8 cellular contexts compared by ENCODE assay signal in the genomic region with DNA sequence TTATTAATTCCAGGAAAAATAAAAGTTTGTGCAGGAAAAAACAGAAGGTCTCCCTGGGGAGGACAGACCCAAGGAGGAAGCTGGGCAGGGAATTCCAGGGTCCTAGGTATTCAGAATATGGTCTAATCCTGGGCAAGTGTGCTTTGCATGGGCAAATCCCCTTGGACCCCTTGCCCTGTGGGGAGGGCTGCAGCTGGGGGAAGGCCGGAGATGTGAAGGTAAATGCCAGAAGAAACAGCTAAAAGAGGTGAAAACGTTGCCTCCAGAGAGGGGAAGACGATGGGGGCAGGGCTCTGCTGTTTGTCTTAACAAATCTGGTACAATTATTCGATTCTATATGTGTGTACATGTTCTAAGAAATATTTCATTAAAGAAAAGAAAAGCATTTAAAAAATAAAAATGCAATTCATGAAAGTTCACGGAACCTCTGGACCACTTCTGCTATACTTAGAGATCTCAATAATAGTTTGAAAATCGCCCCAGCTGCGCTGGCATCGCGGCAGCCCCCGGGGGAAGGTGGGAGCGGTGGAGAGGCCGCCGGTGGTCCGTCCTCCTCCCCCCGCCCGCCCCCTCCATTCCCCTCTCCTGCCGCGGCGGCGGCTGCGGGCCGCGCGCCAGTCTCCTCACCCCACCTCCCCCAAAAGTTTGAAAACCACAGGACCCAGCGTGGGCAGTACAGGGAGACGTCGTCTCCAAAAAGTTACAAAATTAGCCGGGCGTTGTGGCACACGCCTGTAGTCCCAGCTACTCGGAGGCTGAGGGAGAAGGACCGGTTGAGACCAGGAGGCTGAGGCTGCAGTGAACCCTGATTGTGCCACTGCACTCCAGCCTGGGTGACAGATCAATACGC. TPM values are rescaled to one million over a fixed set of nuclear protein-coding genes. Genes with fewer than 3 reads are reported as not detected.
DNase-seq lines count a peak whose midpoint lies in the region; ATAC-seq and TF ChIP-seq lines count a peak whose summit lies in the region.

No MANE protein-coding gene starts in this region.

- H3K4me2 ChIP-seq in mammary epithelial cell (ENCODE audit: insufficient read depth, low read depth, low read length): peak overlapping the region; percentile 96

- peaks cover 19% of the 10 kb centered on the region for H3K4me1 ChIP-seq in CD4-positive, CD25-positive, alpha-beta regulatory T cell (ENCODE audit: control insufficient read depth, insufficient read depth, low read length, poor library complexity, severe bottlenecking)
- H3K4me1 ChIP-seq in mammary epithelial cell (ENCODE audit: insufficient read depth, low read length) (peaks cover 57% of the 10 kb centered on the region), muscle layer of duodenum (ENCODE audit: control insufficient read depth in 1 of 2, insufficient read depth in 2 of 2, low read length in 2 of 2) (peaks cover 0 to 17% of the 10 kb centered on the region in 2 donors)

- ATAC-seq in CD4-positive, CD25-positive, alpha-beta regulatory T cell (ENCODE audit: low read depth in 2 of 2): no peak
- ATAC-seq in HG03139 (IDR thresholded peaks at IDR 0.05; ENCODE audit: unreplicated experiment) (peak; percentile 19), HG03565 (IDR thresholded peaks at IDR 0.05; ENCODE audit: unreplicated experiment) (no peak)

- no peaks in the 10 kb centered on the region for H4K20me1 ChIP-seq in mammary epithelial cell (ENCODE audit: insufficient read depth, low read length)

- H3K36me3 ChIP-seq in CD4-positive, CD25-positive, alpha-beta regulatory T cell (ENCODE audit: control insufficient read depth, insufficient read depth, low read length): no peaks in the 10 kb centered on the region
- no peaks in the 10 kb centered on the region for H3K36me3 ChIP-seq in mammary epithelial cell (ENCODE audit: insufficient read depth, low read length)
- H3K36me3 ChIP-seq in muscle layer of duodenum (ENCODE audit: control insufficient read depth in 1 of 2, insufficient read depth in 2 of 2, low read length in 2 of 2): no peaks in the 10 kb centered on the region

- peaks cover 0 to 1% (median 0%) of the 10 kb centered on the region in 7 donors for H3K9me3 Mint-ChIP-seq in CD4-positive, CD25-positive, alpha-beta regulatory T cell

- WGBS in mammary epithelial cell (ENCODE audit: low coverage, missing lambda C conversion rate): 16% methylated on average over 9 of the region's 33 CpGs

- CTCF ChIA-PET in mammary epithelial cell (lab: Charles Lee; ENCODE audit: low non-redundant PET): no interaction called here

- H3K27ac ChIP-seq in CD4-positive, CD25-positive, alpha-beta regulatory T cell (ENCODE audit: insufficient read depth, low read length, poor library complexity, severe bottlenecking): peak overlapping the region; percentile 78
- H3K27ac ChIP-seq in mammary epithelial cell (ENCODE audit: insufficient read depth, low read depth, low read length) (peak overlapping the region; percentile 72), muscle layer of duodenum (ENCODE audit: low read length) (peak overlapping the region; percentile 67)

- H3K4me3 ChIP-seq in CD4-positive, CD25-positive, alpha-beta regulatory T cell (ENCODE audit: low read depth, low read length): peak overlapping the region; percentile 83
- H3K4me3 ChIP-seq in mammary epithelial cell (replicated peaks in 1 of 3; ENCODE audit: insufficient read depth in 1 of 3, low read depth in 2 of 3, low read length in 3 of 3) (peak overlapping the region; percentile 57 to 74 (median 58)), muscle layer of duodenum (ENCODE audit: low read depth in 1 of 2, low read length in 2 of 2) (peak overlapping the region; percentile 70 to 73)

- TF ChIP-seq CTCF in mammary epithelial cell (conservative IDR thresholded peaks at IDR 0.05 in 1 of 2, IDR thresholded peaks at IDR 0.05 in 1 of 2; ENCODE audit: extremely low read depth in 1 of 2, insufficient read depth in 1 of 2, low read depth in 1 of 2, low read length in 2 of 2): no peak
- TF ChIP-seq CTCF in GM10266 (IDR thresholded peaks at IDR 0.05; ENCODE audit: control insufficient read depth, insufficient read depth, low read depth, missing control alignments): no peak

- dilution Hi-C loops in mammary epithelial cell (cut with HindIII; ENCODE audit: low sequenced_read_pairs): loop anchor here (10.0 kb wide), 1 partner anchor 93 kb away; no protein-coding TSS in a partner anchor

- no TSS peak for BruUV-seq in mammary epithelial cell (replicated peaks; lab: Mats Ljungman, UMichigan)

- H3K27me3 Mint-ChIP-seq in CD4-positive, CD25-positive, alpha-beta regulatory T cell: peaks cover 40% of the 10 kb centered on the region

- H3K4me1 Mint-ChIP-seq in CD4-positive, CD25-positive, alpha-beta regulatory T cell: peaks cover 10 to 34% (median 21%) of the 10 kb centered on the region in 4 donors

- peak overlapping the region; percentile 85 to 95 (median 92) for H3K27ac Mint-ChIP-seq in CD4-positive, CD25-positive, alpha-beta regulatory T cell

- no peaks in the 10 kb centered on the region for H3K9me3 ChIP-seq in CD4-positive, CD25-positive, alpha-beta regulatory T cell (ENCODE audit: control insufficient read depth in 2 of 2, low read length in 2 of 2)
- H3K9me3 ChIP-seq in mammary epithelial cell (replicated peaks; ENCODE audit: insufficient read depth, low read length) (peaks cover 2% of the 10 kb centered on the region), muscle layer of duodenum (ENCODE audit: control insufficient read depth in 1 of 2, low read length in 2 of 2) (no peaks in the 10 kb centered on the region)

- peaks cover 8% of the 10 kb centered on the region for H3K79me2 ChIP-seq in mammary epithelial cell (ENCODE audit: insufficient read depth, low read length)

- peak overlapping the region; percentile 86 for H2AFZ ChIP-seq in mammary epithelial cell (ENCODE audit: low read depth, low read length)

- no peak for DNase-seq in CD4-positive, CD25-positive, alpha-beta regulatory T cell
- no peak for DNase-seq in mammary epithelial cell
- no peak for DNase-seq in LoVo (ENCODE audit: low spot score)
- no peak for DNase-seq in NCI-H2029 (lab: John Stamatoyannopoulos, UW)
- no peak for DNase-seq in GM10266 (ENCODE audit: extremely low spot score)

- H3K36me3 Mint-ChIP-seq in CD4-positive, CD25-positive, alpha-beta regulatory T cell: no peaks in the 10 kb centered on the region

- peak overlapping the region; percentile 62 for H3K9ac ChIP-seq in mammary epithelial cell (ENCODE audit: insufficient read depth, low read length)

- H3K27me3 ChIP-seq in CD4-positive, CD25-positive, alpha-beta regulatory T cell (ENCODE audit: control insufficient read depth, insufficient read depth, low read length): peaks cover 14% of the 10 kb centered on the region
- no peaks in the 10 kb centered on the region for H3K27me3 ChIP-seq in mammary epithelial cell (ENCODE audit: insufficient read depth, low read length)
- no peaks in the 10 kb centered on the region for H3K27me3 ChIP-seq in muscle layer of duodenum (ENCODE audit: low read depth, low read length)

- peak overlapping the region; percentile 91 to 96 (median 92) for H3K4me3 Mint-ChIP-seq in CD4-positive, CD25-positive, alpha-beta regulatory T cell

- intact Hi-C loops in mammary epithelial cell (cut with micrococcal nuclease): loop anchor here (5.0 kb wide), 1 partner anchor 255 kb away; a partner anchor contains a TSS

- in situ Hi-C loops in mammary epithelial cell (cut with MboI; ENCODE audit: low sequenced_read_pairs in 2 of 2): no loop called here

RNA-seq across cellular contexts. Expression of a gene that starts 1.5 kb away (rescaled TPM):
- total RNA-seq in CD4-positive, CD25-positive, alpha-beta regulatory T cell: 6.3 TPM
- 1 to 10 TPM in 3 of 4 donors, under 1 TPM in 1; 0.78 to 3.2 (median 1.7) TPM for polyA plus RNA-seq in CD4-positive, CD25-positive, alpha-beta regulatory T cell
- total RNA-seq in mammary epithelial cell: 10 to 100 TPM in 1 of 2 donors, 1 to 10 TPM in 1; 8.0 to 34.4 TPM
- 14.4 TPM for polyA plus RNA-seq in mammary epithelial cell
- 21.9 TPM for polyA minus RNA-seq in mammary epithelial cell

RNA-seq across cellular contexts. Expression of a gene that starts 16.4 kb away (rescaled TPM):
- total RNA-seq in CD4-positive, CD25-positive, alpha-beta regulatory T cell: not detected
- under 1 TPM in 1 of 4 donors, not detected in 3; 0.14 TPM for polyA plus RNA-seq in CD4-positive, CD25-positive, alpha-beta regulatory T cell
- total RNA-seq in mammary epithelial cell: under 1 TPM; 0.33 to 0.35 TPM
- polyA plus RNA-seq in mammary epithelial cell: 0.19 TPM
- not detected for polyA minus RNA-seq in mammary epithelial cell

RNA-seq across cellular contexts. Expression of a gene that starts 53.9 kb away (rescaled TPM):
- total RNA-seq in CD4-positive, CD25-positive, alpha-beta regulatory T cell: 72.8 TPM
- polyA plus RNA-seq in CD4-positive, CD25-positive, alpha-beta regulatory T cell: 10 to 100 TPM; 62.8 to 81.0 (median 67.8) TPM
- total RNA-seq in mammary epithelial cell: 10 to 100 TPM; 43.8 to 59.5 TPM
- 68.9 TPM for polyA plus RNA-seq in mammary epithelial cell
- 38.1 TPM for polyA minus RNA-seq in mammary epithelial cell
